ENCODE assay signal across 19 cellular contexts in genomic region chr13:39784347-39784746, GRCh38.
"Had no signal": no experiment of that assay in that cellular context is flagged by ENCODE, and none has a peak within 500 bp of the region (broad histone marks: within the 10 kb centered on the region; RNA-seq: fewer than 3 reads in every experiment).

No MANE protein-coding gene starts in this region.

- FAIRE-seq: colon, islet of Langerhans, urothelium cell line had no signal

- H3K36me3 ChIP-seq: adrenal gland, tibial nerve had no signal

- H3K27ac ChIP-seq: adrenal gland, body of pancreas had no signal

- ATAC-seq: activated naive CD4-positive, alpha-beta T cell treated with anti-CD3 and anti-CD28 coated beads, Interleukin-2, amount 50 U/mL, for 72 hours; body of pancreas; left cardiac atrium; natural killer cell treated with Interleukin-12 subunit alpha and Interleukin-12 subunit beta and Interleukin-15 and Interleukin-18, amount 100 ng/mL, for 72 hours had no signal

- H3K4me1 ChIP-seq: adrenal gland, body of pancreas had no signal

- H3K9ac ChIP-seq: SK-N-SH had no signal

- DNase-seq: activated CD4-positive, alpha-beta T cell treated with anti-CD3 and anti-CD28 coated beads, Interleukin-2, amount 50 U/mL, for 1 hour; activated CD8-positive, alpha-beta memory T cell treated with anti-CD3 and anti-CD28 coated beads, Interleukin-2, amount 50 U/mL, for 48 hours; activated effector memory CD4-positive, alpha-beta T cell treated with anti-CD3 and anti-CD28 coated beads, Interleukin-2, amount 50 U/mL, for 16 hours; activated T-cell treated with anti-CD3 and anti-CD28 coated beads, Interleukin-2, amount 50 U/mL, for 48 hours; adrenal gland; body of pancreas; caudate nucleus; endodermal cell; left cardiac atrium; nucleus accumbens; posterior cingulate gyrus; SK-N-SH; T-helper 9 cell had no signal

- H3K4me2 ChIP-seq: SK-N-SH had no signal

- H3K27me3 ChIP-seq: adrenal gland, body of pancreas, tibial nerve had no signal

- H3K4me3 ChIP-seq: adrenal gland, body of pancreas, tibial nerve had no signal

- H3K9me3 ChIP-seq: adrenal gland, body of pancreas, SK-N-SH, tibial nerve had no signal
